17 cellular contexts compared by ENCODE assay signal in the genomic region with DNA sequence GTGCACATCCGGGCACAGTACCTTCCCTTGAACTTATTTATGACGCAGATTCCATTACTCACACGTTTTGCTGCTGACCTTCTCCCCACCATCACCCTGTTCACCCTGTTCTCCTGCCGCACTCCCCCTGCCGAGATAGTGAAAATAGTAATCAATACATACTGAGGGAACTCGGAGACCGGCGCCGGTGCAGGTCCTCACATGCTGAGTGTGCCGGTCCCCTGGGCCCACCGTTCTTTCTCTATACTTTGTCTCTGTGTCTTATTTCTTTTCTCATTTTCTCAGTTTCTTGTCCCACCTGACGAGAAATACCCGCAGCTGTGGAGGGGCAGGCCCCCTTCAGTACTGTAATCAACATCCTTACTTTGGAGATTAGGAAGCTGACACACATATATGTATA.
"Had no signal": no experiment of that assay in that cellular context is flagged by ENCODE, and none has a peak within 500 bp of the region (broad histone marks: within the 10 kb centered on the region; RNA-seq: fewer than 3 reads in every experiment).

No MANE protein-coding gene starts in this region.

- DNase-seq: KBM-7, NCI-H1092 treated with DMSO at 0.1 percent for 48 hours, NCI-H1436, NCI-H1694 treated with DMSO at 0.1 percent for 48 hours, NCI-H1930, NCI-H2081, NCI-H2107, NCI-H2227 treated with DMSO at 0.1 percent for 48 hours, NCI-H510A, NCI-H524 treated with DMSO at 0.1 percent for 48 hours, NCI-H69, RPMI8226, SHP77, SK-N-SH, SW 1271, T-cell had no signal

- H3K9ac ChIP-seq: SK-N-SH had no signal

- H3K9me3 ChIP-seq: SK-N-SH had no signal

- H3K36me3 Mint-ChIP-seq: T-cell had no signal

- H3K4me1 Mint-ChIP-seq: T-cell had no signal

- H3K4me2 ChIP-seq: SK-N-SH had no signal

- H3K4me3 Mint-ChIP-seq: T-cell had no signal

- FAIRE-seq: RCC 7860 had no signal

- H3K27ac Mint-ChIP-seq: T-cell had no signal

- H3K27me3 Mint-ChIP-seq: T-cell had no signal

- ATAC-seq: T-cell had no signal
